In genomic region chr17:8125196-8125946, GRCh38 we compare ENCODE assay signal across 8 cellular contexts. TPM values are rescaled to one million over a fixed set of nuclear protein-coding genes. Genes with fewer than 3 reads are reported as not detected.
DNase-seq lines count a peak whose midpoint lies in the region; ATAC-seq lines count a peak whose summit lies in the region.

No MANE protein-coding gene starts in this region.

- H3K9me3 ChIP-seq in neuron (ENCODE audit: low read length) = no peaks in the 10 kb centered on the region
- no peaks in the 10 kb centered on the region for H3K9me3 ChIP-seq in stomach smooth muscle (ENCODE audit: control insufficient read depth in 2 of 2, low read length in 2 of 2)

- DNase-seq in COLO668 (lab: John Stamatoyannopoulos, UW; ENCODE audit: unreplicated experiment) = peak; percentile 58
- DNase-seq in HT1080 (ENCODE audit: low read depth) = peak; percentile 80
- DNase-seq in SHP77 (lab: John Stamatoyannopoulos, UW) = peak; percentile 79 to 80
- DNase-seq in activated effector memory CD4-positive, alpha-beta T cell treated with anti-CD3 and anti-CD28 coated beads, Interleukin-2, amount 50 U/mL, for 16 hours = peak; percentile 95
- peak; percentile 64 for DNase-seq in foreskin melanocyte

- peak overlapping the region in 1 of 2 donors; percentile 50 for H3K9ac ChIP-seq in stomach smooth muscle (ENCODE audit: low read length in 2 of 2)

- ATAC-seq in GM18873 (IDR thresholded peaks at IDR 0.05; ENCODE audit: low FRiP score, unreplicated experiment) = no peak

- H3K4me1 ChIP-seq in neuron (ENCODE audit: insufficient read depth, low read length) (peaks cover 43% of the 10 kb centered on the region), stomach smooth muscle (ENCODE audit: control insufficient read depth, insufficient read depth, low read length) (peaks cover 59% of the 10 kb centered on the region)

- peak overlapping the region; percentile 92 for H2AFZ ChIP-seq in neuron (ENCODE audit: low read depth, low read length)

- H3K27ac ChIP-seq in stomach smooth muscle (ENCODE audit: low read length) = no peak overlapping the region

- H3K27me3 ChIP-seq in neuron (ENCODE audit: insufficient read depth, low read length) = peaks cover 33% of the 10 kb centered on the region
- peaks cover 48 to 50% of the 10 kb centered on the region in 2 donors for H3K27me3 ChIP-seq in stomach smooth muscle (ENCODE audit: control insufficient read depth in 1 of 2, insufficient read depth in 2 of 2, low read length in 2 of 2)

- H3K36me3 ChIP-seq in neuron (ENCODE audit: insufficient read depth, low read length) (no peaks in the 10 kb centered on the region), stomach smooth muscle (ENCODE audit: control insufficient read depth in 2 of 2, insufficient read depth in 2 of 2, low read length in 2 of 2) (no peaks in the 10 kb centered on the region)

- H3K4me3 ChIP-seq in neuron (ENCODE audit: low read length) (peak overlapping the region; percentile 85), stomach smooth muscle (ENCODE audit: low read length in 2 of 2) (peak overlapping the region; percentile 86 to 87)

RNA-seq across cellular contexts. Expression of gene HES7, which starts 1.5 kb away (rescaled TPM):
- 0.43 and 1.8 TPM in 2 replicates for total RNA-seq in HT1080 (2014; rRNA removed; shearing (Covaris generic))
- polyA plus RNA-seq in HT1080 (2015; cell fraction: cytosol; rRNA removed) = 0.37 and 0.79 TPM in 2 replicates
- 1.9 and 3.0 TPM in 2 replicates for polyA plus RNA-seq in HT1080 (2015; cell fraction: nucleus; rRNA removed)

RNA-seq across cellular contexts. Expression of gene ALOXE3, which starts 7.1 kb away (rescaled TPM):
- 0.60 and 1.0 TPM in 2 replicates for total RNA-seq in HT1080 (2014; rRNA removed; shearing (Covaris generic))
- polyA plus RNA-seq in HT1080 (2015; cell fraction: cytosol; rRNA removed) = 1.4 and 2.7 TPM in 2 replicates
- polyA plus RNA-seq in HT1080 (2015; cell fraction: nucleus; rRNA removed) = 1.9 and 2.1 TPM in 2 replicates

RNA-seq across cellular contexts. Expression of gene PER1, which starts 26.8 kb away (rescaled TPM):
- 3.2 and 5.2 TPM in 2 replicates for total RNA-seq in HT1080 (2014; rRNA removed; shearing (Covaris generic))
- 3.2 and 4.2 TPM in 2 replicates for polyA plus RNA-seq in HT1080 (2015; cell fraction: cytosol; rRNA removed)
- 11.2 and 19.3 TPM in 2 replicates for polyA plus RNA-seq in HT1080 (2015; cell fraction: nucleus; rRNA removed)

RNA-seq across cellular contexts. Expression of gene VAMP2, which starts 37.4 kb away (rescaled TPM):
- 2.7 and 4.6 TPM in 2 replicates for total RNA-seq in HT1080 (2014; rRNA removed; shearing (Covaris generic))
- polyA plus RNA-seq in HT1080 (2015; cell fraction: cytosol; rRNA removed) = 28.6 and 32.3 TPM in 2 replicates
- polyA plus RNA-seq in HT1080 (2015; cell fraction: nucleus; rRNA removed) = 42.1 and 43.6 TPM in 2 replicates

RNA-seq across cellular contexts. Expression of gene ALOX12B, which starts 37.9 kb away (rescaled TPM):
- 0.51 TPM in 1 of 2 replicates, not detected in the other for total RNA-seq in HT1080 (2014; rRNA removed; shearing (Covaris generic))
- polyA plus RNA-seq in HT1080 (2015; cell fraction: cytosol; rRNA removed) = 0.12 TPM in 1 of 2 replicates, not detected in the other
- polyA plus RNA-seq in HT1080 (2015; cell fraction: nucleus; rRNA removed) = not detected in 2 replicates
